In the genomic region with DNA sequence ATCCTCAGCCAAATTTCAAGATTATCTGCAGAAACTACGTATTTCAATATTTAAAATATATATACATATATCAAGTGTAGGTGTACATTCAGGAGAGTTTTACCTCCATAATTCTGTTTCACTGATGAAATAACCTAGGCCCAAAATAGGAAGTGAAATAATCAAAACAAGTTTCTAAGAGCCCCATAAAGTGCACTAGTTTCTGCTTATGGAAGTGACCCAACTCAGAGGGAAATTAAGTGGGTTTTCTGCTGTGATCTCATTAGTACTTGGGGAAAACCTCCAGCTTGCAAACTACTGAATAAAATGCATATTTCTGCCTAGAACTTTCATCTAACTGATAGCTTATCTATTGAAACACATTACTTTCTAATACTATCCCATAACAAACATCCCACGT, we compare ENCODE assay signal across 1 cellular context.
TF ChIP-seq lines count a peak whose summit lies in the region.

No MANE protein-coding gene starts in this region.

TF ChIP-seq in GM12878, 131 proteins besides CTCF, POLR2A, EP300 and RAD21 (continued from another document):
- peak; percentile 73 for TF ChIP-seq SPI1 (IDR thresholded peaks at IDR 0.05; ENCODE audit: borderline replicate concordance, insufficient read depth, low read depth, low read length)
- peak; percentile 39 for TF ChIP-seq JUNB (IDR thresholded peaks at IDR 0.05)
- peak; percentile 56; the same call in 1 of the 2 replicates for TF ChIP-seq RUNX3 (IDR thresholded peaks at IDR 0.05; ENCODE audit: low read length)
- TF ChIP-seq ATF7 (IDR thresholded peaks at IDR 0.05; ENCODE audit: low read depth): 0 out of 2 replicates have a peak, but pooled peaks have one; percentile 16
- peak; percentile 25 to 34; a peak in 2 of 4 replicates for TF ChIP-seq IKZF2 (IDR thresholded peaks at IDR 0.05)
- TF ChIP-seq, protein P1, sequence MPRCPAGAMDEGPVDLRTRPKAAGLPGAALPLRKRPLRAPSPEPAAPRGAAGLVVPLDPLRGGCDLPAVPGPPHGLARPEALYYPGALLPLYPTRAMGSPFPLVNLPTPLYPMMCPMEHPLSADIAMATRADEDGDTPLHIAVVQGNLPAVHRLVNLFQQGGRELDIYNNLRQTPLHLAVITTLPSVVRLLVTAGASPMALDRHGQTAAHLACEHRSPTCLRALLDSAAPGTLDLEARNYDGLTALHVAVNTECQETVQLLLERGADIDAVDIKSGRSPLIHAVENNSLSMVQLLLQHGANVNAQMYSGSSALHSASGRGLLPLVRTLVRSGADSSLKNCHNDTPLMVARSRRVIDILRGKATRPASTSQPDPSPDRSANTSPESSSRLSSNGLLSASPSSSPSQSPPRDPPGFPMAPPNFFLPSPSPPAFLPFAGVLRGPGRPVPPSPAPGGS (IDR thresholded peaks at IDR 0.05; ENCODE audit: borderline replicate concordance, insufficient read depth, low read depth, low read length, poor library complexity, severe bottlenecking): no peak
- TF ChIP-seq, protein P2, sequence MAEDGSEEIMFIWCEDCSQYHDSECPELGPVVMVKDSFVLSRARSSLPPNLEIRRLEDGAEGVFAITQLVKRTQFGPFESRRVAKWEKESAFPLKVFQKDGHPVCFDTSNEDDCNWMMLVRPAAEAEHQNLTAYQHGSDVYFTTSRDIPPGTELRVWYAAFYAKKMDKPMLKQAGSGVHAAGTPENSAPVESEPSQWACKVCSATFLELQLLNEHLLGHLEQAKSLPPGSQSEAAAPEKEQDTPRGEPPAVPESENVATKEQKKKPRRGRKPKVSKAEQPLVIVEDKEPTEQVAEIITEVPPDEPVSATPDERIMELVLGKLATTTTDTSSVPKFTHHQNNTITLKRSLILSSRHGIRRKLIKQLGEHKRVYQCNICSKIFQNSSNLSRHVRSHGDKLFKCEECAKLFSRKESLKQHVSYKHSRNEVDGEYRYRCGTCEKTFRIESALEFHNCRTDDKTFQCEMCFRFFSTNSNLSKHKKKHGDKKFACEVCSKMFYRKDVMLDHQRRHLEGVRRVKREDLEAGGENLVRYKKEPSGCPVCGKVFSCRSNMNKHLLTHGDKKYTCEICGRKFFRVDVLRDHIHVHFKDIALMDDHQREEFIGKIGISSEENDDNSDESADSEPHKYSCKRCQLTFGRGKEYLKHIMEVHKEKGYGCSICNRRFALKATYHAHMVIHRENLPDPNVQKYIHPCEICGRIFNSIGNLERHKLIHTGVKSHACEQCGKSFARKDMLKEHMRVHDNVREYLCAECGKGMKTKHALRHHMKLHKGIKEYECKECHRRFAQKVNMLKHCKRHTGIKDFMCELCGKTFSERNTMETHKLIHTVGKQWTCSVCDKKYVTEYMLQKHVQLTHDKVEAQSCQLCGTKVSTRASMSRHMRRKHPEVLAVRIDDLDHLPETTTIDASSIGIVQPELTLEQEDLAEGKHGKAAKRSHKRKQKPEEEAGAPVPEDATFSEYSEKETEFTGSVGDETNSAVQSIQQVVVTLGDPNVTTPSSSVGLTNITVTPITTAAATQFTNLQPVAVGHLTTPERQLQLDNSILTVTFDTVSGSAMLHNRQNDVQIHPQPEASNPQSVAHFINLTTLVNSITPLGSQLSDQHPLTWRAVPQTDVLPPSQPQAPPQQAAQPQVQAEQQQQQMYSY (CRISPR knock-in tag; IDR thresholded peaks at IDR 0.05): no peak
- TF ChIP-seq POLR2AphosphoS5 (IDR thresholded peaks at IDR 0.05; ENCODE audit: low read length): no peak
